In the genomic region with DNA sequence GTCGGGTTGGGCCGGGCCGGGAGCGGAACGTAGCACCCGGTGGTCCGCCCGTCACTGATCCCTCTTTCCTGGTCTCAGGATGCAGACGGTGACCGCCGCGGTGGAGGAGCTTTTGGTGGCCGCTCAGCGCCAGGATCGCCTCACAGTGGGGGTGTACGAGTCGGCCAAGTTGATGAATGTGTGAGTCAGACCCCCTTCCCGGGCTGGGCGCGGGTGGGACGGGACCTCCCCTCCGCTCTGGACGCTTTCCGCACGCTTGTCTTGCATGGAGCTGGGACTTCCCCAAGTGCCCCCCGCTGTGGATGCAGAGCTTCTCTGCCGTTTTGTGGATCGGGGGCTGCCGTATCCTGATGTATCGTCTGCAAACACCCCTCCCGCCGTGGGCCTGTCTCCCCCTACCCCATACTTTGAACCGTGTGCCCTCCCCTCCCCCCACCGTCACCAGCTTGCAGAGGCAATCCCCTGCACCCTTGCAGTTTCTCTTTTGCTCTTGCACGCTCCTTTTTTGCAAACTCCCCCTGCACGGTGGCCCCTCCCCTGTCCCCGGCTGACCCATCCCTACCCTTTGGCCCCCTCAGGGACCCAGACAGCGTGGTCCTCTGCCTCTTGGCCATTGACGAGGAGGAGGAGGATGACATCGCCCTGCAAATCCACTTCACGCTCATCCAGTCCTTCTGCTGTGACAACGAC, we compare ENCODE assay signal across 1 cellular context.
A peak's percentile ranks its signal among the peaks of the same experiment; 100 is the strongest.
TF ChIP-seq lines count a peak whose summit lies in the region.

No MANE protein-coding gene starts in this region.

TF ChIP-seq in HEK293, 187 proteins besides CTCF, POLR2A, EP300 and RAD21 (continued from another document and continues in another):
- no peak for TF ChIP-seq ZNF114 (tag by site-specific recombination; IDR thresholded peaks at IDR 0.05)
- TF ChIP-seq ZNF239 (tag by site-specific recombination; IDR thresholded peaks at IDR 0.05), result no peak
- TF ChIP-seq, protein P1, sequence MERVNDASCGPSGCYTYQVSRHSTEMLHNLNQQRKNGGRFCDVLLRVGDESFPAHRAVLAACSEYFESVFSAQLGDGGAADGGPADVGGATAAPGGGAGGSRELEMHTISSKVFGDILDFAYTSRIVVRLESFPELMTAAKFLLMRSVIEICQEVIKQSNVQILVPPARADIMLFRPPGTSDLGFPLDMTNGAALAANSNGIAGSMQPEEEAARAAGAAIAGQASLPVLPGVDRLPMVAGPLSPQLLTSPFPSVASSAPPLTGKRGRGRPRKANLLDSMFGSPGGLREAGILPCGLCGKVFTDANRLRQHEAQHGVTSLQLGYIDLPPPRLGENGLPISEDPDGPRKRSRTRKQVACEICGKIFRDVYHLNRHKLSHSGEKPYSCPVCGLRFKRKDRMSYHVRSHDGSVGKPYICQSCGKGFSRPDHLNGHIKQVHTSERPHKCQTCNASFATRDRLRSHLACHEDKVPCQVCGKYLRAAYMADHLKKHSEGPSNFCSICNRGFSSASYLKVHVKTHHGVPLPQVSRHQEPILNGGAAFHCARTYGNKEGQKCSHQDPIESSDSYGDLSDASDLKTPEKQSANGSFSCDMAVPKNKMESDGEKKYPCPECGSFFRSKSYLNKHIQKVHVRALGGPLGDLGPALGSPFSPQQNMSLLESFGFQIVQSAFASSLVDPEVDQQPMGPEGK (tag by site-specific recombination; IDR thresholded peaks at IDR 0.05), result peak; percentile 68
- TF ChIP-seq ZFP3 (tag by site-specific recombination; IDR thresholded peaks at IDR 0.05; ENCODE audit: low read depth), result no peak
- no peak for TF ChIP-seq KLF7 (tag by site-specific recombination; IDR thresholded peaks at IDR 0.05; ENCODE audit: borderline replicate concordance)
- no peak for TF ChIP-seq ZNF138 (tag by site-specific recombination; IDR thresholded peaks at IDR 0.05; ENCODE audit: borderline replicate concordance)
- no peak for TF ChIP-seq ZNF433 (tag by site-specific recombination; IDR thresholded peaks at IDR 0.05; ENCODE audit: low read depth)
- TF ChIP-seq KLF9 (tag by site-specific recombination; IDR thresholded peaks at IDR 0.05; ENCODE audit: low read depth), result 0 out of 2 replicates have a peak, but pooled peaks have one; percentile 11
- no peak; the same call in 1 of the 2 replicates for TF ChIP-seq KLF1 (tag by site-specific recombination; IDR thresholded peaks at IDR 0.05)
- TF ChIP-seq ZNF16 (tag by site-specific recombination; IDR thresholded peaks at IDR 0.05; ENCODE audit: low read depth), result no peak
- TF ChIP-seq ZNF132 (tag by site-specific recombination; IDR thresholded peaks at IDR 0.05; ENCODE audit: borderline replicate concordance), result no peak
- no peak for TF ChIP-seq ZFHX2 (tag by site-specific recombination; conservative IDR thresholded peaks at IDR 0.05)
- TF ChIP-seq, protein P2, sequence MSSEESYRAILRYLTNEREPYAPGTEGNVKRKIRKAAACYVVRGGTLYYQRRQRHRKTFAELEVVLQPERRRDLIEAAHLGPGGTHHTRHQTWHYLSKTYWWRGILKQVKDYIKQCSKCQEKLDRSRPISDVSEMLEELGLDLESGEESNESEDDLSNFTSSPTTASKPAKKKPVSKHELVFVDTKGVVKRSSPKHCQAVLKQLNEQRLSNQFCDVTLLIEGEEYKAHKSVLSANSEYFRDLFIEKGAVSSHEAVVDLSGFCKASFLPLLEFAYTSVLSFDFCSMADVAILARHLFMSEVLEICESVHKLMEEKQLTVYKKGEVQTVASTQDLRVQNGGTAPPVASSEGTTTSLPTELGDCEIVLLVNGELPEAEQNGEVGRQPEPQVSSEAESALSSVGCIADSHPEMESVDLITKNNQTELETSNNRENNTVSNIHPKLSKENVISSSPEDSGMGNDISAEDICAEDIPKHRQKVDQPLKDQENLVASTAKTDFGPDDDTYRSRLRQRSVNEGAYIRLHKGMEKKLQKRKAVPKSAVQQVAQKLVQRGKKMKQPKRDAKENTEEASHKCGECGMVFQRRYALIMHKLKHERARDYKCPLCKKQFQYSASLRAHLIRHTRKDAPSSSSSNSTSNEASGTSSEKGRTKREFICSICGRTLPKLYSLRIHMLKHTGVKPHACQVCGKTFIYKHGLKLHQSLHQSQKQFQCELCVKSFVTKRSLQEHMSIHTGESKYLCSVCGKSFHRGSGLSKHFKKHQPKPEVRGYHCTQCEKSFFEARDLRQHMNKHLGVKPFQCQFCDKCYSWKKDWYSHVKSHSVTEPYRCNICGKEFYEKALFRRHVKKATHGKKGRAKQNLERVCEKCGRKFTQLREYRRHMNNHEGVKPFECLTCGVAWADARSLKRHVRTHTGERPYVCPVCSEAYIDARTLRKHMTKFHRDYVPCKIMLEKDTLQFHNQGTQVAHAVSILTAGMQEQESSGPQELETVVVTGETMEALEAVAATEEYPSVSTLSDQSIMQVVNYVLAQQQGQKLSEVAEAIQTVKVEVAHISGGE (tag by site-specific recombination; conservative IDR thresholded peaks at IDR 0.05; ENCODE audit: low read depth), result peak; percentile 62
- TF ChIP-seq REPIN1 (tag by site-specific recombination; IDR thresholded peaks at IDR 0.05; ENCODE audit: low read depth), result no peak
- TF ChIP-seq ZNF530 (tag by site-specific recombination; IDR thresholded peaks at IDR 0.05; ENCODE audit: low read depth), result no peak
- 0 out of 2 replicates have a peak, but pooled peaks have one; percentile 1 for TF ChIP-seq ZNF843 (tag by site-specific recombination; IDR thresholded peaks at IDR 0.05)
- TF ChIP-seq, protein P3, sequence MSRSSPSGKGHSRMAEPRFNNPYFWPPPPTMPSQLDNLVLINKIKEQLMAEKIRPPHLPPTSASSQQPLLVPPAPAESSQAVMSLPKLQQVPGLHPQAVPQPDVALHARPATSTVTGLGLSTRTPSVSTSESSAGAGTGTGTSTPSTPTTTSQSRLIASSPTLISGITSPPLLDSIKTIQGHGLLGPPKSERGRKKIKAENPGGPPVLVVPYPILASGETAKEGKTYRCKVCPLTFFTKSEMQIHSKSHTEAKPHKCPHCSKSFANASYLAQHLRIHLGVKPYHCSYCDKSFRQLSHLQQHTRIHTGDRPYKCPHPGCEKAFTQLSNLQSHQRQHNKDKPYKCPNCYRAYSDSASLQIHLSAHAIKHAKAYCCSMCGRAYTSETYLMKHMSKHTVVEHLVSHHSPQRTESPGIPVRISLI (tag by site-specific recombination; IDR thresholded peaks at IDR 0.05), result no peak
- no peak for TF ChIP-seq ZNF112 (tag by site-specific recombination; IDR thresholded peaks at IDR 0.05)
- TF ChIP-seq, protein P4, sequence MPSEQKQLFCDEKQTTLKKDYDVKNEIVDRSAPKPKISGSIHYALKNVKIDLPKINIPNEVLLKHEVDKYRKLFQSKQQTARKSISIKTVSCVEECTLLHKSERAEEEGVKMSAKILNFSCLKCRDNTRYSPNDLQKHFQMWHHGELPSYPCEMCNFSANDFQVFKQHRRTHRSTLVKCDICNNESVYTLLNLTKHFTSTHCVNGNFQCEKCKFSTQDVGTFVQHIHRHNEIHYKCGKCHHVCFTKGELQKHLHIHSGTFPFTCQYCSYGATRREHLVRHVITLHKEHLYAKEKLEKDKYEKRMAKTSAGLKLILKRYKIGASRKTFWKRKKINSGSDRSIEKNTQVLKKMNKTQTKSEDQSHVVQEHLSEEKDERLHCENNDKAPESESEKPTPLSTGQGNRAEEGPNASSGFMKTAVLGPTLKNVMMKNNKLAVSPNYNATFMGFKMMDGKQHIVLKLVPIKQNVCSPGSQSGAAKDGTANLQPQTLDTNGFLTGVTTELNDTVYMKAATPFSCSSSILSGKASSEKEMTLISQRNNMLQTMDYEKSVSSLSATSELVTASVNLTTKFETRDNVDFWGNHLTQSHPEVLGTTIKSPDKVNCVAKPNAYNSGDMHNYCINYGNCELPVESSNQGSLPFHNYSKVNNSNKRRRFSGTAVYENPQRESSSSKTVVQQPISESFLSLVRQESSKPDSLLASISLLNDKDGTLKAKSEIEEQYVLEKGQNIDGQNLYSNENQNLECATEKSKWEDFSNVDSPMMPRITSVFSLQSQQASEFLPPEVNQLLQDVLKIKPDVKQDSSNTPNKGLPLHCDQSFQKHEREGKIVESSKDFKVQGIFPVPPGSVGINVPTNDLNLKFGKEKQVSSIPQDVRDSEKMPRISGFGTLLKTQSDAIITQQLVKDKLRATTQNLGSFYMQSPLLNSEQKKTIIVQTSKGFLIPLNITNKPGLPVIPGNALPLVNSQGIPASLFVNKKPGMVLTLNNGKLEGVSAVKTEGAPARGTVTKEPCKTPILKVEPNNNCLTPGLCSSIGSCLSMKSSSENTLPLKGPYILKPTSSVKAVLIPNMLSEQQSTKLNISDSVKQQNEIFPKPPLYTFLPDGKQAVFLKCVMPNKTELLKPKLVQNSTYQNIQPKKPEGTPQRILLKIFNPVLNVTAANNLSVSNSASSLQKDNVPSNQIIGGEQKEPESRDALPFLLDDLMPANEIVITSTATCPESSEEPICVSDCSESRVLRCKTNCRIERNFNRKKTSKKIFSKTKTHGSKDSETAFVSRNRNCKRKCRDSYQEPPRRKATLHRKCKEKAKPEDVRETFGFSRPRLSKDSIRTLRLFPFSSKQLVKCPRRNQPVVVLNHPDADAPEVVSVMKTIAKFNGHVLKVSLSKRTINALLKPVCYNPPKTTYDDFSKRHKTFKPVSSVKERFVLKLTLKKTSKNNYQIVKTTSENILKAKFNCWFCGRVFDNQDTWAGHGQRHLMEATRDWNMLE (tag by site-specific recombination; conservative IDR thresholded peaks at IDR 0.05; ENCODE audit: low read depth), result no peak
- TF ChIP-seq ZNF146 (tag by site-specific recombination; IDR thresholded peaks at IDR 0.05), result no peak
- TF ChIP-seq ZNF155 (tag by site-specific recombination; IDR thresholded peaks at IDR 0.05), result no peak
- TF ChIP-seq, protein P5, sequence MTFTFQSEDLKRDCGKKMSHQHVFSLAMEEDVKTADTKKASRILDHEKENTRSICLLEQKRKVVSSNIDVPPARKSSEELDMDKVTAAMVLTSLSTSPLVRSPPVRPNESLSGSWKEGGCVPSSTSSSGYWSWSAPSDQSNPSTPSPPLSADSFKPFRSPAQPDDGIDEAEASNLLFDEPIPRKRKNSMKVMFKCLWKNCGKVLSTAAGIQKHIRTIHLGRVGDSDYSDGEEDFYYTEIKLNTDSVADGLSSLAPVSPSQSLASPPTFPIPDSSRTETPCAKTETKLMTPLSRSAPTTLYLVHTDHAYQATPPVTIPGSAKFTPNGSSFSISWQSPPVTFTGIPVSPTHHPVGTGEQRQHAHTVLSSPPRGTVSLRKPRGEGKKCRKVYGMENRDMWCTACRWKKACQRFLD (tag by site-specific recombination; IDR thresholded peaks at IDR 0.05), result no peak
- TF ChIP-seq ZNF302 (tag by site-specific recombination; IDR thresholded peaks at IDR 0.05; ENCODE audit: low read depth), result no peak
- no peak for TF ChIP-seq EGR2 (tag by site-specific recombination; IDR thresholded peaks at IDR 0.05; ENCODE audit: low read depth)
- no peak for TF ChIP-seq MYNN (tag by site-specific recombination; IDR thresholded peaks at IDR 0.05; ENCODE audit: borderline replicate concordance)
- TF ChIP-seq SCRT2 (tag by site-specific recombination; IDR thresholded peaks at IDR 0.05), result no peak
- TF ChIP-seq, protein P6, sequence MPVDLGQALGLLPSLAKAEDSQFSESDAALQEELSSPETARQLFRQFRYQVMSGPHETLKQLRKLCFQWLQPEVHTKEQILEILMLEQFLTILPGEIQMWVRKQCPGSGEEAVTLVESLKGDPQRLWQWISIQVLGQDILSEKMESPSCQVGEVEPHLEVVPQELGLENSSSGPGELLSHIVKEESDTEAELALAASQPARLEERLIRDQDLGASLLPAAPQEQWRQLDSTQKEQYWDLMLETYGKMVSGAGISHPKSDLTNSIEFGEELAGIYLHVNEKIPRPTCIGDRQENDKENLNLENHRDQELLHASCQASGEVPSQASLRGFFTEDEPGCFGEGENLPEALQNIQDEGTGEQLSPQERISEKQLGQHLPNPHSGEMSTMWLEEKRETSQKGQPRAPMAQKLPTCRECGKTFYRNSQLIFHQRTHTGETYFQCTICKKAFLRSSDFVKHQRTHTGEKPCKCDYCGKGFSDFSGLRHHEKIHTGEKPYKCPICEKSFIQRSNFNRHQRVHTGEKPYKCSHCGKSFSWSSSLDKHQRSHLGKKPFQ (tag by site-specific recombination; IDR thresholded peaks at IDR 0.05), result no peak
- TF ChIP-seq SP7 (tag by site-specific recombination; IDR thresholded peaks at IDR 0.05), result no peak; the same call in 1 of the 2 replicates
- no peak for TF ChIP-seq MEIS1 (CRISPR knock-in tag; IDR thresholded peaks at IDR 0.05; ENCODE audit: borderline replicate concordance)
- TF ChIP-seq ZNF830 (tag by site-specific recombination; IDR thresholded peaks at IDR 0.05; ENCODE audit: low read depth), result no peak
- 0 out of 2 replicates have a peak, but pooled peaks have one; percentile 11 for TF ChIP-seq ZFP37 (tag by site-specific recombination; IDR thresholded peaks at IDR 0.05)
- TF ChIP-seq ZNF2 (tag by site-specific recombination; IDR thresholded peaks at IDR 0.05), result 0 out of 2 replicates have a peak, but pooled peaks have one; percentile 4
- TF ChIP-seq MZF1 (tag by site-specific recombination; IDR thresholded peaks at IDR 0.05; ENCODE audit: borderline replicate concordance), result no peak
- TF ChIP-seq, protein P7, sequence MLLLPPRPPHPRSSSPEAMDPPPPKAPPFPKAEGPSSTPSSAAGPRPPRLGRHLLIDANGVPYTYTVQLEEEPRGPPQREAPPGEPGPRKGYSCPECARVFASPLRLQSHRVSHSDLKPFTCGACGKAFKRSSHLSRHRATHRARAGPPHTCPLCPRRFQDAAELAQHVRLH (tag by site-specific recombination; IDR thresholded peaks at IDR 0.05), result no peak
- TF ChIP-seq, protein P8, sequence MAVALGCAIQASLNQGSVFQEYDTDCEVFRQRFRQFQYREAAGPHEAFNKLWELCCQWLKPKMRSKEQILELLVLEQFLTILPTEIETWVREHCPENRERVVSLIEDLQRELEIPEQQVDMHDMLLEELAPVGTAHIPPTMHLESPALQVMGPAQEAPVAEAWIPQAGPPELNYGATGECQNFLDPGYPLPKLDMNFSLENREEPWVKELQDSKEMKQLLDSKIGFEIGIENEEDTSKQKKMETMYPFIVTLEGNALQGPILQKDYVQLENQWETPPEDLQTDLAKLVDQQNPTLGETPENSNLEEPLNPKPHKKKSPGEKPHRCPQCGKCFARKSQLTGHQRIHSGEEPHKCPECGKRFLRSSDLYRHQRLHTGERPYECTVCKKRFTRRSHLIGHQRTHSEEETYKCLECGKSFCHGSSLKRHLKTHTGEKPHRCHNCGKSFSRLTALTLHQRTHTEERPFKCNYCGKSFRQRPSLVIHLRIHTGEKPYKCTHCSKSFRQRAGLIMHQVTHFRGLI (tag by site-specific recombination; IDR thresholded peaks at IDR 0.05), result 0 out of 2 replicates have a peak, but pooled peaks have one; percentile 22
- TF ChIP-seq KLF16 (tag by site-specific recombination; IDR thresholded peaks at IDR 0.05), result peak; percentile 49; the same call in 1 of the 2 replicates
- TF ChIP-seq ZBTB7A (tag by site-specific recombination; IDR thresholded peaks at IDR 0.05; ENCODE audit: low read depth), result no peak
- TF ChIP-seq HOXD13 (CRISPR knock-in tag; IDR thresholded peaks at IDR 0.05; ENCODE audit: borderline replicate concordance), result no peak
- TF ChIP-seq, protein P9, sequence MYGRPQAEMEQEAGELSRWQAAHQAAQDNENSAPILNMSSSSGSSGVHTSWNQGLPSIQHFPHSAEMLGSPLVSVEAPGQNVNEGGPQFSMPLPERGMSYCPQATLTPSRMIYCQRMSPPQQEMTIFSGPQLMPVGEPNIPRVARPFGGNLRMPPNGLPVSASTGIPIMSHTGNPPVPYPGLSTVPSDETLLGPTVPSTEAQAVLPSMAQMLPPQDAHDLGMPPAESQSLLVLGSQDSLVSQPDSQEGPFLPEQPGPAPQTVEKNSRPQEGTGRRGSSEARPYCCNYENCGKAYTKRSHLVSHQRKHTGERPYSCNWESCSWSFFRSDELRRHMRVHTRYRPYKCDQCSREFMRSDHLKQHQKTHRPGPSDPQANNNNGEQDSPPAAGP (tag by site-specific recombination; IDR thresholded peaks at IDR 0.05), result peak; percentile 36; the same call in 1 of the 2 replicates
- no peak for TF ChIP-seq ZNF211 (tag by site-specific recombination; IDR thresholded peaks at IDR 0.05; ENCODE audit: low read depth)
